ENCODE assay signal across 2 cellular contexts in genomic region chr4:84995386-84995785, GRCh38.
TF ChIP-seq lines count a peak whose summit lies in the region.

No MANE protein-coding gene starts in this region.

TF ChIP-seq in SK-N-SH, 30 proteins besides CTCF, POLR2A, EP300 and RAD21 (continued from another document):
- TF ChIP-seq REST (IDR thresholded peaks at IDR 0.05; ENCODE audit: low read depth, low read length) (no peak), POLR2AphosphoS5 (IDR thresholded peaks at IDR 0.05; ENCODE audit: low read depth, low read length) (no peak), FOXM1 (IDR thresholded peaks at IDR 0.05; ENCODE audit: low read depth) (no peak), JUND (IDR thresholded peaks at IDR 0.05) (peak; percentile 29; the same call in 1 of the 2 replicates), MEF2A (IDR thresholded peaks at IDR 0.05; ENCODE audit: borderline replicate concordance, low read depth) (no peak), EZH2phosphoT487 (IDR thresholded peaks at IDR 0.05; ENCODE audit: borderline replicate concordance, low read depth) (no peak), ELF1 (IDR thresholded peaks at IDR 0.05) (no peak), FOXJ3 (CRISPR knock-in tag; IDR thresholded peaks at IDR 0.05) (no peak), TCF12 (IDR thresholded peaks at IDR 0.05) (peak; percentile 15; the same call in 1 of the 2 replicates), NRF1 (IDR thresholded peaks at IDR 0.05; ENCODE audit: low read depth, low read length) (no peak), TEAD4 (IDR thresholded peaks at IDR 0.05; ENCODE audit: borderline replicate concordance, insufficient read depth) (no peak), RFX5 (IDR thresholded peaks at IDR 0.05; ENCODE audit: low read length) (no peak), MXI1 (IDR thresholded peaks at IDR 0.05; ENCODE audit: low read depth, low read length) (no peak), USF2 (IDR thresholded peaks at IDR 0.05; ENCODE audit: borderline replicate concordance, low read depth, low read length) (no peak), RXRA (IDR thresholded peaks at IDR 0.05; ENCODE audit: borderline replicate concordance, low read depth) (no peak), ZBTB33 (IDR thresholded peaks at IDR 0.05; ENCODE audit: borderline replicate concordance, low read depth) (no peak), FOSL2 (IDR thresholded peaks at IDR 0.05; ENCODE audit: borderline replicate concordance, low read depth) (peak; percentile 29; the same call in 1 of the 2 replicates), GABPA (IDR thresholded peaks at IDR 0.05; ENCODE audit: low read depth) (no peak)

TF ChIP-seq in SK-N-SH treated with all-trans-retinoic acid at 6 μM for 48 hours, 23 proteins besides CTCF, POLR2A, EP300 and RAD21 (continued from another document):
- TF ChIP-seq TSHZ2 (CRISPR knock-in tag; IDR thresholded peaks at IDR 0.05) (no peak), RARB (CRISPR knock-in tag; IDR thresholded peaks at IDR 0.05) (no peak), GLIS3 (CRISPR knock-in tag; IDR thresholded peaks at IDR 0.05) (no peak), ZNF70 (CRISPR knock-in tag; IDR thresholded peaks at IDR 0.05) (no peak)
